ENCODE assay signal across 22 cellular contexts in the genomic region with DNA sequence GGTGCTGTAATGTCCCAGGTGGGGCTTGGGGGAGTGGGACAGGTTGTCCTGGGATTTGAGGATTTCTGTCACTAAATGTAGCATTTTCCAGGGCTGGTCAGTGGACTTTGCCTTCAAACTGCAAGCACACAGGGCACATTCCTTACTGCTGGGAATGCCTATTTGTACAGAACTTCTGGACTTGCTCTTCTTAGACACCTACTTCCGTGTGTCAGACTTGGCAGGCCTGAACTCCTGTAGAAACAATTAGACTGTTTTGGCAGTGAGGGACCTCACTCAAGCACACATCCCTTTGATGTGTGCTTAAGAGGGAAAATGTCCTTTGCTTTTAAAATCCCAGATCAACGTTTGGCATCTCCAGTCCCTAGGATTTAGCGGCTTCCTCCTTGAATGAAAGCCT.
DNase-seq lines count a peak whose midpoint lies in the region; ATAC-seq, FAIRE-seq and TF ChIP-seq lines count a peak whose summit lies in the region.
"Had no signal": no experiment of that assay in that cellular context is flagged by ENCODE, and none has a peak within 500 bp of the region (broad histone marks: within the 10 kb centered on the region; RNA-seq: fewer than 3 reads in every experiment).

No MANE protein-coding gene starts in this region.

- ATAC-seq in left ventricle myocardium superior (peak; percentile 85), GM18502 (IDR thresholded peaks at IDR 0.05; ENCODE audit: poor library complexity, unreplicated experiment) (no peak)
- ATAC-seq: GM23338 had no signal

- H3K27me3 ChIP-seq in bronchial epithelial cell (ENCODE audit: control insufficient read depth, insufficient read depth, low read length) = no peaks in the 10 kb centered on the region
- H3K27me3 ChIP-seq: BLaER1 treated with 17β-estradiol and CSF1 and Interleukin-3, amounts not matched to agents 10 nM and 100 nM; MG63 had no signal

- no peak for TF ChIP-seq CTCF in bronchial epithelial cell (IDR thresholded peaks at IDR 0.05; ENCODE audit: insufficient read depth, low read length, severe bottlenecking)

- DNase-seq in DMS53 (lab: John Stamatoyannopoulos, UW) = peak; percentile 15
- DNase-seq in DMS53 treated with DMSO at 0.1 percent for 48 hours (lab: John Stamatoyannopoulos, UW; ENCODE audit: unreplicated experiment) = no peak
- no peak for DNase-seq in bronchial epithelial cell (ENCODE audit: low read depth)
- DNase-seq in left ventricle myocardium superior = no peak
- peak; percentile 46 for DNase-seq in mucosa of gallbladder (ENCODE audit: low spot score)
- DNase-seq in GF-D8 (lab: John Stamatoyannopoulos, UW) = no peak
- DNase-seq in HPDE6-E6E7 (ENCODE audit: extremely low spot score) = no peak
- DNase-seq: CD4-positive, alpha-beta memory T cell; HCEC 1CT; MG63; NCI-H1436 treated with DMSO at 0.1 percent for 48 hours; NCI-H1930; NCI-H2171; NCI-H345; NCI-H524; NCI-H82; SHP77 had no signal

- intact Hi-C loops in left ventricle myocardium superior (cut with micrococcal nuclease) = no loop called here

- H3K4me3 ChIP-seq in bronchial epithelial cell (ENCODE audit: low read depth, low read length) = no peak overlapping the region
- H3K4me3 ChIP-seq: BLaER1 treated with 17β-estradiol and CSF1 and Interleukin-3, amounts not matched to agents 10 nM and 100 nM; GM23338; K562; MG63 had no signal

- FAIRE-seq in bronchial epithelial cell (lab: Jason Lieb, UNC) = peak; percentile 52
- FAIRE-seq: G401.6, K562 had no signal

- H3K36me3 ChIP-seq in bronchial epithelial cell (ENCODE audit: control insufficient read depth, insufficient read depth, low read length) = no peaks in the 10 kb centered on the region
- H3K36me3 ChIP-seq: BLaER1 treated with 17β-estradiol and CSF1 and Interleukin-3, amounts not matched to agents 10 nM and 100 nM; MG63 had no signal

Comparison
In these comparisons a context has a peak if more than half of its experiments do, and no peak if none do; other contexts are left out.
1. DNase-seq: peak in DMS53 (single experiment) and mucosa of gallbladder (single experiment); none in DMS53 treated with DMSO at 0.1 percent for 48 hours (single experiment), bronchial epithelial cell (single experiment), left ventricle myocardium superior (single experiment), GF-D8 (single experiment) and HPDE6-E6E7 (single experiment).